In genomic region chr16:1503110-1503955, GRCh38 we compare ENCODE assay signal across 25 cellular contexts. TPM values are rescaled to one million over a fixed set of nuclear protein-coding genes. Genes with fewer than 3 reads are reported as not detected.
DNase-seq lines count a peak whose midpoint lies in the region; ATAC-seq, FAIRE-seq and TF ChIP-seq lines count a peak whose summit lies in the region.
"Had no signal": no experiment of that assay in that cellular context is flagged by ENCODE, and none has a peak within 500 bp of the region (broad histone marks: within the 10 kb centered on the region; RNA-seq: fewer than 3 reads in every experiment).

No MANE protein-coding gene starts in this region.

- H3K4me2 ChIP-seq in HepG2 (ENCODE audit: low read depth, low read length) = no peak overlapping the region
- H3K4me2 ChIP-seq: BLaER1 treated with 17β-estradiol and CSF1 and Interleukin-3, amounts not matched to agents 10 nM and 100 nM had no signal

- no peak for TF ChIP-seq CTCF in HepG2 (CRISPR knock-in tag; IDR thresholded peaks at IDR 0.05)
- TF ChIP-seq CTCF in right lobe of liver (IDR thresholded peaks at IDR 0.05) = no peak
- TF ChIP-seq CTCF in HEK293 (tag by site-specific recombination; IDR thresholded peaks at IDR 0.05) = no peak
- TF ChIP-seq CTCF in WTC11 (IDR thresholded peaks at IDR 0.05) = no peak
- TF ChIP-seq CTCF in left ventricle myocardium inferior (IDR thresholded peaks at IDR 0.05; ENCODE audit: borderline replicate concordance) = no peak

- POLR2A ChIA-PET in HepG2 (lab: Yijun Ruan, JAX) (interaction anchor here (1.2 kb wide), 1 partner anchor 11 kb away, joined by 3 read pairs; no protein-coding TSS in a partner anchor), HEK293 (lab: Yijun Ruan, JAX) (interaction anchor here (0.6 to 0.7 kb wide), 2 partner anchors 10 to 270 kb away, joined by 3 read pairs; partner anchors contain the start of genes EME2 and MRPS34), WTC11 (lab: Charles Lee) (no interaction called here)

- no peaks in the 10 kb centered on the region for H4K20me1 ChIP-seq in HepG2 (ENCODE audit: insufficient read depth, low read length)

- H3K36me3 Mint-ChIP-seq in WTC11 = peaks cover 21% of the 10 kb centered on the region

- no peak for FAIRE-seq in HepG2 (lab: Jason Lieb, UNC)
- FAIRE-seq: GM12892, GM18507, H1, HTR-8/SVneo had no signal

- H3K27me3 Mint-ChIP-seq in WTC11 (ENCODE audit: low read depth) = no peaks in the 10 kb centered on the region
- H3K27me3 Mint-ChIP-seq: B cell, IgD-negative memory B cell had no signal

- TF ChIP-seq EP300 in HepG2 (IDR thresholded peaks at IDR 0.05; ENCODE audit: low read depth in 2 of 2, low read length in 2 of 2) (no peak), HepG2 (CRISPR knock-in tag; IDR thresholded peaks at IDR 0.05; ENCODE audit: borderline replicate concordance) (no peak)

- H3K27me3 ChIP-seq in HepG2 (ENCODE audit: control insufficient read depth in 1 of 2, insufficient read depth in 2 of 2, low read length in 2 of 2) = no peaks in the 10 kb centered on the region
- no peaks in the 10 kb centered on the region for H3K27me3 ChIP-seq in right lobe of liver
- H3K27me3 ChIP-seq in left ventricle myocardium inferior (ENCODE audit: low read depth) = no peaks in the 10 kb centered on the region
- H3K27me3 ChIP-seq: BLaER1 treated with 17β-estradiol and CSF1 and Interleukin-3, amounts not matched to agents 10 nM and 100 nM had no signal

- peaks cover 8 to 31% of the 10 kb centered on the region in 2 experiments; a peak in 2 of 5 replicates for H3K36me3 ChIP-seq in HepG2 (replicated peaks in 1 of 2; ENCODE audit: control insufficient read depth in 1 of 2, insufficient read depth in 2 of 2, low read length in 2 of 2)
- peaks cover 0 to 42% (median 11%) of the 10 kb centered on the region in 4 donors for H3K36me3 ChIP-seq in right lobe of liver
- H3K36me3 ChIP-seq in HEK293 (ENCODE audit: control insufficient read depth in 2 of 2, insufficient read depth in 1 of 2, low read length in 2 of 2) = peaks cover 12 to 84% of the 10 kb centered on the region in 2 experiments; a peak in 2 of 3 replicates
- H3K36me3 ChIP-seq in left ventricle myocardium inferior = peaks cover 73% of the 10 kb centered on the region

- DNase-seq in HepG2 (ENCODE audit: low spot score) (no peak), right lobe of liver (no peak), WTC11 (ENCODE audit: low spot score) (no peak), GOT3 (lab: John Stamatoyannopoulos, UW) (no peak), left ventricle myocardium inferior (no peak)
- DNase-seq: Calu3; CD8-positive, alpha-beta T cell; DMS 273 treated with DMSO at 0.1 percent for 48 hours; DMS53; DND-41; EL; HFFc6; KG1 had no signal

- intact Hi-C loops in HepG2 (cut with micrococcal nuclease; ENCODE audit: unreplicated experiment) = no loop called here
- intact Hi-C loops in right lobe of liver (cut with DNase I) = no loop called here
- intact Hi-C loops in left ventricle myocardium inferior (cut with micrococcal nuclease) = no loop called here

- no TSS peak for BruUV-seq in HepG2 (replicated peaks; lab: Mats Ljungman, UMichigan)

- in situ Hi-C loops in HepG2 (cut with HindIII; ENCODE audit: extremely low pct_ligation_motif_present, low pct_unique_long_range_greater_than_20kb) = no loop called here

- H3K79me2 ChIP-seq in HepG2 (ENCODE audit: insufficient read depth, low read length) = no peaks in the 10 kb centered on the region

- H3K4me3 ChIP-seq in HepG2 (replicated peaks in 1 of 3; ENCODE audit: insufficient read depth in 1 of 3, low read depth in 2 of 3, low read length in 3 of 3) (no peak overlapping the region), right lobe of liver (no peak overlapping the region), HEK293 (ENCODE audit: low read depth, low read length) (no peak overlapping the region), left ventricle myocardium inferior (no peak overlapping the region)
- H3K4me3 ChIP-seq: BLaER1 treated with 17β-estradiol and CSF1 and Interleukin-3, amounts not matched to agents 10 nM and 100 nM; HAP-1 had no signal

- CTCF ChIA-PET in HepG2 (lab: Yijun Ruan, JAX; ENCODE audit: low intra/inter-chr PET ratio, low total read pairs) (no interaction called here), HEK293 (lab: Yijun Ruan, JAX) (interaction anchor here (0.6 to 0.7 kb wide), 2 partner anchors 17 to 423 kb away, joined by 5 read pairs; no protein-coding TSS in a partner anchor), WTC11 (lab: Charles Lee) (no interaction called here)

- no peaks in the 10 kb centered on the region for H3K9me3 Mint-ChIP-seq in WTC11
- H3K9me3 Mint-ChIP-seq: CD8-positive, alpha-beta T cell; HFFc6; IgD-negative memory B cell had no signal

- H3K4me1 ChIP-seq in HepG2 (ENCODE audit: insufficient read depth, low read length) (no peaks in the 10 kb centered on the region), right lobe of liver (no peaks in the 10 kb centered on the region), HEK293 (ENCODE audit: control insufficient read depth, insufficient read depth, low read length) (no peaks in the 10 kb centered on the region), left ventricle myocardium inferior (peaks cover 2% of the 10 kb centered on the region)
- H3K4me1 ChIP-seq: HAP-1 had no signal

- WGBS in HepG2 (ENCODE audit: low lambda C conversion rate) = 97% methylated on average over 37 of the region's 37 CpGs
- 98% methylated on average over 33 of the region's 37 CpGs for WGBS in right lobe of liver (ENCODE audit: insufficient coverage, low coverage, low lambda C conversion rate, missing lambda C conversion rate)

- H3K9me3 ChIP-seq in HepG2 (ENCODE audit: low read length) (no peaks in the 10 kb centered on the region), right lobe of liver (no peaks in the 10 kb centered on the region), HEK293 (ENCODE audit: control insufficient read depth, insufficient read depth, low read depth, low read length) (no peaks in the 10 kb centered on the region), left ventricle myocardium inferior (replicated peaks) (no peaks in the 10 kb centered on the region)
- H3K9me3 ChIP-seq: BLaER1 treated with 17β-estradiol and CSF1 and Interleukin-3, amounts not matched to agents 10 nM and 100 nM; HAP-1 had no signal

- no peak for TF ChIP-seq RAD21 in HepG2 (CRISPR knock-in tag; IDR thresholded peaks at IDR 0.05)

- no peak overlapping the region for H3K27ac ChIP-seq in HepG2 (ENCODE audit: extremely low read length, insufficient read depth, low read length)
- no peak overlapping the region for H3K27ac ChIP-seq in right lobe of liver
- H3K27ac ChIP-seq in HEK293 (ENCODE audit: extremely low read depth, low read depth, low read length) = no peak overlapping the region
- no peak overlapping the region for H3K27ac ChIP-seq in left ventricle myocardium inferior (replicated peaks)
- H3K27ac ChIP-seq: BLaER1 treated with 17β-estradiol and CSF1 and Interleukin-3, amounts not matched to agents 10 nM and 100 nM had no signal

- no peaks in the 10 kb centered on the region for H3K4me1 Mint-ChIP-seq in WTC11
- H3K4me1 Mint-ChIP-seq: B cell, IgD-negative memory B cell had no signal

- no peak for ATAC-seq in HepG2
- ATAC-seq in right lobe of liver = no peak
- no peak for ATAC-seq in WTC11
- no peak for ATAC-seq in HG02610 (IDR thresholded peaks at IDR 0.05; ENCODE audit: unreplicated experiment)
- ATAC-seq: CD8-positive, alpha-beta T cell had no signal

- H3K4me3 Mint-ChIP-seq in WTC11 = no peak overlapping the region
- H3K4me3 Mint-ChIP-seq: B cell; CD8-positive, alpha-beta T cell; HFFc6; IgD-negative memory B cell had no signal

- no peak overlapping the region for H3K9ac ChIP-seq in HepG2 (ENCODE audit: insufficient read depth, low read depth, low read length)
- H3K9ac ChIP-seq: BLaER1 treated with 17β-estradiol and CSF1 and Interleukin-3, amounts not matched to agents 10 nM and 100 nM had no signal

- TF ChIP-seq POLR2A in HepG2 (IDR thresholded peaks at IDR 0.05; ENCODE audit: insufficient read depth in 1 of 2, low read depth in 2 of 2, low read length in 2 of 2) = no peak
- TF ChIP-seq POLR2A in right lobe of liver (IDR thresholded peaks at IDR 0.05) = no peak

- no peak overlapping the region for H3K27ac Mint-ChIP-seq in WTC11
- H3K27ac Mint-ChIP-seq: B cell; CD8-positive, alpha-beta T cell; HFFc6 had no signal

- H2AFZ ChIP-seq in HepG2 (ENCODE audit: low read length) = no peak overlapping the region

RNA-seq across cellular contexts. Expression of gene TELO2, which starts 10.2 kb away (rescaled TPM):
- total RNA-seq in HepG2 (2016; rRNA removed; fragmentation: Illumina TruSeq; extraction: Trizol) (8.9 and 17.9 TPM in 2 replicates), right lobe of liver (10 to 100 TPM in 5 of 6 experiments, 1 to 10 TPM in 1; 9.5 to 31.0 (median 20.8) TPM), WTC11 (2021) (67.8 to 86.7 TPM (median 71.6 TPM) in 3 replicates), left ventricle myocardium inferior (17.7 TPM)
- total RNA-seq in HepG2 (2016; cell fraction: cytosol; rRNA removed; fragmentation: Illumina TruSeq; extraction: Trizol; ENCODE audit: low read depth) = 4.6 and 5.6 TPM in 2 replicates
- total RNA-seq in HepG2 (2016; cell fraction: insoluble cytoplasmic fraction; rRNA removed; fragmentation: Illumina TruSeq; extraction: Trizol) = 8.4 and 19.3 TPM in 2 replicates
- 5.9 and 7.0 TPM in 2 replicates for total RNA-seq in HepG2 (2016; cell fraction: membrane; rRNA removed; fragmentation: Illumina TruSeq; extraction: Trizol)
- total RNA-seq in HepG2 (2016; cell fraction: nucleus; rRNA removed; fragmentation: Illumina TruSeq; extraction: Trizol) = 21.0 and 26.7 TPM in 2 replicates
- polyA plus RNA-seq in HepG2 (2011; rRNA removed) = 10.1 and 12.5 TPM in 2 replicates
- 4.0 and 7.4 TPM in 2 replicates for polyA plus RNA-seq in HepG2 (2011; cell fraction: cytosol; rRNA removed)
- polyA plus RNA-seq in HepG2 (2011; cell fraction: nucleus; rRNA removed) = 188 and 244 TPM in 2 replicates
- polyA plus RNA-seq in HepG2 (2012) = 11.3 and 13.8 TPM in 2 replicates
- polyA plus RNA-seq in HepG2 (2016; cell fraction: cytosol; fragmentation: Illumina TruSeq; extraction: Trizol; ENCODE audit: low read depth) = 1.7 and 2.3 TPM in 2 replicates
- 9.6 and 13.7 TPM in 2 replicates for polyA plus RNA-seq in HepG2 (2016; cell fraction: insoluble cytoplasmic fraction; fragmentation: Illumina TruSeq; extraction: Trizol; ENCODE audit: low read depth)
- 2.9 and 3.2 TPM in 2 replicates for polyA plus RNA-seq in HepG2 (2016; cell fraction: membrane; fragmentation: Illumina TruSeq; extraction: Trizol; ENCODE audit: low read depth)
- 87.0 and 87.4 TPM in 2 replicates for polyA plus RNA-seq in HepG2 (2016; cell fraction: nucleus; fragmentation: Illumina TruSeq; extraction: Trizol; ENCODE audit: insufficient read depth, low read depth)
- 11.5 and 12.7 TPM in 2 replicates for polyA minus RNA-seq in HepG2 (2011; rRNA and poly(A)+ RNA removed; ENCODE audit: low replicate concordance)
- 6.3 and 9.0 TPM in 2 replicates for polyA minus RNA-seq in HepG2 (2011; cell fraction: cytosol; rRNA and poly(A)+ RNA removed)
- 18.6 and 19.7 TPM in 2 replicates for polyA minus RNA-seq in HepG2 (2011; cell fraction: nucleus; rRNA and poly(A)+ RNA removed)

RNA-seq across cellular contexts. Expression of gene PTX4, which starts 14.6 kb away (rescaled TPM):
- total RNA-seq in HepG2 (2016; rRNA removed; fragmentation: Illumina TruSeq; extraction: Trizol) (not detected in 2 replicates), right lobe of liver (not detected), WTC11 (2021) (0.16 to 0.26 TPM (median 0.18 TPM) in 3 replicates), left ventricle myocardium inferior (not detected)
- total RNA-seq in HepG2 (2016; cell fraction: cytosol; rRNA removed; fragmentation: Illumina TruSeq; extraction: Trizol; ENCODE audit: low read depth) = not detected in 2 replicates
- not detected in 2 replicates for total RNA-seq in HepG2 (2016; cell fraction: insoluble cytoplasmic fraction; rRNA removed; fragmentation: Illumina TruSeq; extraction: Trizol)
- not detected in 2 replicates for total RNA-seq in HepG2 (2016; cell fraction: membrane; rRNA removed; fragmentation: Illumina TruSeq; extraction: Trizol)
- total RNA-seq in HepG2 (2016; cell fraction: nucleus; rRNA removed; fragmentation: Illumina TruSeq; extraction: Trizol) = not detected in 2 replicates
- 0.04 TPM in 1 of 2 replicates, not detected in the other for polyA plus RNA-seq in HepG2 (2011; rRNA removed)
- polyA plus RNA-seq in HepG2 (2011; cell fraction: cytosol; rRNA removed) = 0.04 TPM in 1 of 2 replicates, not detected in the other
- not detected in 2 replicates for polyA plus RNA-seq in HepG2 (2011; cell fraction: nucleus; rRNA removed)
- polyA plus RNA-seq in HepG2 (2012) = not detected in 2 replicates
- not detected in 2 replicates for polyA plus RNA-seq in HepG2 (2016; cell fraction: cytosol; fragmentation: Illumina TruSeq; extraction: Trizol; ENCODE audit: low read depth)
- not detected in 2 replicates for polyA plus RNA-seq in HepG2 (2016; cell fraction: insoluble cytoplasmic fraction; fragmentation: Illumina TruSeq; extraction: Trizol; ENCODE audit: low read depth)
- not detected in 2 replicates for polyA plus RNA-seq in HepG2 (2016; cell fraction: membrane; fragmentation: Illumina TruSeq; extraction: Trizol; ENCODE audit: low read depth)
- not detected in 2 replicates for polyA plus RNA-seq in HepG2 (2016; cell fraction: nucleus; fragmentation: Illumina TruSeq; extraction: Trizol; ENCODE audit: insufficient read depth, low read depth)
- not detected in 2 replicates for polyA minus RNA-seq in HepG2 (2011; rRNA and poly(A)+ RNA removed; ENCODE audit: low replicate concordance)
- polyA minus RNA-seq in HepG2 (2011; cell fraction: cytosol; rRNA and poly(A)+ RNA removed) = not detected in 2 replicates
- not detected in 2 replicates for polyA minus RNA-seq in HepG2 (2011; cell fraction: nucleus; rRNA and poly(A)+ RNA removed)
- total RNA-seq: A172; B cell; Calu3; CD8-positive, alpha-beta T cell; H1 had no signal
- polyA plus RNA-seq: H1, IgD-negative memory B cell had no signal

RNA-seq across cellular contexts. Expression of gene CLCN7, which starts 28.5 kb away (rescaled TPM):
- total RNA-seq in HepG2 (2016; rRNA removed; fragmentation: Illumina TruSeq; extraction: Trizol) = 9.8 and 25.1 TPM in 2 replicates
- total RNA-seq in HepG2 (2016; cell fraction: cytosol; rRNA removed; fragmentation: Illumina TruSeq; extraction: Trizol; ENCODE audit: low read depth) = 8.5 and 9.5 TPM in 2 replicates
- total RNA-seq in HepG2 (2016; cell fraction: insoluble cytoplasmic fraction; rRNA removed; fragmentation: Illumina TruSeq; extraction: Trizol) = 6.2 and 24.1 TPM in 2 replicates
- 6.7 and 7.5 TPM in 2 replicates for total RNA-seq in HepG2 (2016; cell fraction: membrane; rRNA removed; fragmentation: Illumina TruSeq; extraction: Trizol)
- 22.9 and 27.4 TPM in 2 replicates for total RNA-seq in HepG2 (2016; cell fraction: nucleus; rRNA removed; fragmentation: Illumina TruSeq; extraction: Trizol)
- 24.6 and 33.6 TPM in 2 replicates for polyA plus RNA-seq in HepG2 (2011; rRNA removed)
- 11.6 and 26.3 TPM in 2 replicates for polyA plus RNA-seq in HepG2 (2011; cell fraction: cytosol; rRNA removed)
- 413 and 489 TPM in 2 replicates for polyA plus RNA-seq in HepG2 (2011; cell fraction: nucleus; rRNA removed)
- polyA plus RNA-seq in HepG2 (2012) = 30.8 and 56.7 TPM in 2 replicates
- 1.7 and 1.8 TPM in 2 replicates for polyA plus RNA-seq in HepG2 (2016; cell fraction: cytosol; fragmentation: Illumina TruSeq; extraction: Trizol; ENCODE audit: low read depth)
- 6.7 and 9.1 TPM in 2 replicates for polyA plus RNA-seq in HepG2 (2016; cell fraction: insoluble cytoplasmic fraction; fragmentation: Illumina TruSeq; extraction: Trizol; ENCODE audit: low read depth)
- 3.8 and 6.1 TPM in 2 replicates for polyA plus RNA-seq in HepG2 (2016; cell fraction: membrane; fragmentation: Illumina TruSeq; extraction: Trizol; ENCODE audit: low read depth)
- polyA plus RNA-seq in HepG2 (2016; cell fraction: nucleus; fragmentation: Illumina TruSeq; extraction: Trizol; ENCODE audit: insufficient read depth, low read depth) = 78.0 and 79.0 TPM in 2 replicates
- polyA minus RNA-seq in HepG2 (2011; rRNA and poly(A)+ RNA removed; ENCODE audit: low replicate concordance) = 47.8 and 83.3 TPM in 2 replicates
- 15.7 and 20.3 TPM in 2 replicates for polyA minus RNA-seq in HepG2 (2011; cell fraction: cytosol; rRNA and poly(A)+ RNA removed)
- polyA minus RNA-seq in HepG2 (2011; cell fraction: nucleus; rRNA and poly(A)+ RNA removed) = 46.9 and 49.4 TPM in 2 replicates
- total RNA-seq in right lobe of liver = 10 to 100 TPM; 36.0 to 50.8 (median 40.8) TPM
- total RNA-seq in WTC11 (2021) = 80.6 to 94.1 TPM (median 90.0 TPM) in 3 replicates
- total RNA-seq in left ventricle myocardium inferior = 45.3 TPM

RNA-seq across cellular contexts. Expression of gene TMEM204, which starts 30.1 kb away (rescaled TPM):
- total RNA-seq in HepG2 (2016; rRNA removed; fragmentation: Illumina TruSeq; extraction: Trizol) (not detected in 2 replicates), right lobe of liver (10 to 100 TPM in 2 of 6 experiments, 1 to 10 TPM in 4; 4.7 to 18.7 (median 8.9) TPM), WTC11 (2021) (0.18 to 0.35 TPM (median 0.30 TPM) in 3 replicates), left ventricle myocardium inferior (27.1 TPM)
- total RNA-seq in HepG2 (2016; cell fraction: cytosol; rRNA removed; fragmentation: Illumina TruSeq; extraction: Trizol; ENCODE audit: low read depth) = not detected in 2 replicates
- not detected in 2 replicates for total RNA-seq in HepG2 (2016; cell fraction: insoluble cytoplasmic fraction; rRNA removed; fragmentation: Illumina TruSeq; extraction: Trizol)
- not detected in 2 replicates for total RNA-seq in HepG2 (2016; cell fraction: membrane; rRNA removed; fragmentation: Illumina TruSeq; extraction: Trizol)
- not detected in 2 replicates for total RNA-seq in HepG2 (2016; cell fraction: nucleus; rRNA removed; fragmentation: Illumina TruSeq; extraction: Trizol)
- polyA plus RNA-seq in HepG2 (2011; rRNA removed) = not detected in 2 replicates
- not detected in 2 replicates for polyA plus RNA-seq in HepG2 (2011; cell fraction: cytosol; rRNA removed)
- polyA plus RNA-seq in HepG2 (2011; cell fraction: nucleus; rRNA removed) = not detected in 2 replicates
- polyA plus RNA-seq in HepG2 (2012) = not detected in 2 replicates
- not detected in 2 replicates for polyA plus RNA-seq in HepG2 (2016; cell fraction: cytosol; fragmentation: Illumina TruSeq; extraction: Trizol; ENCODE audit: low read depth)
- not detected in 2 replicates for polyA plus RNA-seq in HepG2 (2016; cell fraction: insoluble cytoplasmic fraction; fragmentation: Illumina TruSeq; extraction: Trizol; ENCODE audit: low read depth)
- not detected in 2 replicates for polyA plus RNA-seq in HepG2 (2016; cell fraction: membrane; fragmentation: Illumina TruSeq; extraction: Trizol; ENCODE audit: low read depth)
- polyA plus RNA-seq in HepG2 (2016; cell fraction: nucleus; fragmentation: Illumina TruSeq; extraction: Trizol; ENCODE audit: insufficient read depth, low read depth) = not detected in 2 replicates
- not detected in 2 replicates for polyA minus RNA-seq in HepG2 (2011; rRNA and poly(A)+ RNA removed; ENCODE audit: low replicate concordance)
- not detected in 2 replicates for polyA minus RNA-seq in HepG2 (2011; cell fraction: cytosol; rRNA and poly(A)+ RNA removed)
- polyA minus RNA-seq in HepG2 (2011; cell fraction: nucleus; rRNA and poly(A)+ RNA removed) = not detected in 2 replicates
- total RNA-seq: A172, Calu3, G401, H1 had no signal
- polyA plus RNA-seq: H1 had no signal

RNA-seq across cellular contexts. Expression of gene CCDC154, which starts 59.0 kb away (rescaled TPM):
- total RNA-seq in HepG2 (2016; rRNA removed; fragmentation: Illumina TruSeq; extraction: Trizol) (1.5 and 1.8 TPM in 2 replicates), right lobe of liver (1 to 10 TPM in 2 of 6 experiments, under 1 TPM in 3, not detected in 1; 0.25 to 1.7 (median 0.79) TPM), WTC11 (2021) (0.46 to 1.2 TPM (median 1.1 TPM) in 3 replicates), left ventricle myocardium inferior (1.3 TPM)
- 0.61 and 0.79 TPM in 2 replicates for total RNA-seq in HepG2 (2016; cell fraction: cytosol; rRNA removed; fragmentation: Illumina TruSeq; extraction: Trizol; ENCODE audit: low read depth)
- total RNA-seq in HepG2 (2016; cell fraction: insoluble cytoplasmic fraction; rRNA removed; fragmentation: Illumina TruSeq; extraction: Trizol) = 1.4 and 1.7 TPM in 2 replicates
- 0.83 and 1.1 TPM in 2 replicates for total RNA-seq in HepG2 (2016; cell fraction: membrane; rRNA removed; fragmentation: Illumina TruSeq; extraction: Trizol)
- 0.31 TPM in 1 of 2 replicates, not detected in the other for total RNA-seq in HepG2 (2016; cell fraction: nucleus; rRNA removed; fragmentation: Illumina TruSeq; extraction: Trizol)
- polyA plus RNA-seq in HepG2 (2011; rRNA removed) = 0.84 and 0.92 TPM in 2 replicates
- polyA plus RNA-seq in HepG2 (2011; cell fraction: cytosol; rRNA removed) = 0.24 and 0.56 TPM in 2 replicates
- 2.1 and 2.4 TPM in 2 replicates for polyA plus RNA-seq in HepG2 (2011; cell fraction: nucleus; rRNA removed)
- 0.48 and 1.2 TPM in 2 replicates for polyA plus RNA-seq in HepG2 (2012)
- 0.92 and 1.0 TPM in 2 replicates for polyA plus RNA-seq in HepG2 (2016; cell fraction: cytosol; fragmentation: Illumina TruSeq; extraction: Trizol; ENCODE audit: low read depth)
- polyA plus RNA-seq in HepG2 (2016; cell fraction: insoluble cytoplasmic fraction; fragmentation: Illumina TruSeq; extraction: Trizol; ENCODE audit: low read depth) = 0.65 and 1.6 TPM in 2 replicates
- 0.45 and 0.71 TPM in 2 replicates for polyA plus RNA-seq in HepG2 (2016; cell fraction: membrane; fragmentation: Illumina TruSeq; extraction: Trizol; ENCODE audit: low read depth)
- 2.3 and 3.5 TPM in 2 replicates for polyA plus RNA-seq in HepG2 (2016; cell fraction: nucleus; fragmentation: Illumina TruSeq; extraction: Trizol; ENCODE audit: insufficient read depth, low read depth)
- not detected in 2 replicates for polyA minus RNA-seq in HepG2 (2011; rRNA and poly(A)+ RNA removed; ENCODE audit: low replicate concordance)
- polyA minus RNA-seq in HepG2 (2011; cell fraction: cytosol; rRNA and poly(A)+ RNA removed) = not detected in 2 replicates
- 0.12 and 0.26 TPM in 2 replicates for polyA minus RNA-seq in HepG2 (2011; cell fraction: nucleus; rRNA and poly(A)+ RNA removed)
